ENCODE assay signal across 8 cellular contexts in the genomic region with DNA sequence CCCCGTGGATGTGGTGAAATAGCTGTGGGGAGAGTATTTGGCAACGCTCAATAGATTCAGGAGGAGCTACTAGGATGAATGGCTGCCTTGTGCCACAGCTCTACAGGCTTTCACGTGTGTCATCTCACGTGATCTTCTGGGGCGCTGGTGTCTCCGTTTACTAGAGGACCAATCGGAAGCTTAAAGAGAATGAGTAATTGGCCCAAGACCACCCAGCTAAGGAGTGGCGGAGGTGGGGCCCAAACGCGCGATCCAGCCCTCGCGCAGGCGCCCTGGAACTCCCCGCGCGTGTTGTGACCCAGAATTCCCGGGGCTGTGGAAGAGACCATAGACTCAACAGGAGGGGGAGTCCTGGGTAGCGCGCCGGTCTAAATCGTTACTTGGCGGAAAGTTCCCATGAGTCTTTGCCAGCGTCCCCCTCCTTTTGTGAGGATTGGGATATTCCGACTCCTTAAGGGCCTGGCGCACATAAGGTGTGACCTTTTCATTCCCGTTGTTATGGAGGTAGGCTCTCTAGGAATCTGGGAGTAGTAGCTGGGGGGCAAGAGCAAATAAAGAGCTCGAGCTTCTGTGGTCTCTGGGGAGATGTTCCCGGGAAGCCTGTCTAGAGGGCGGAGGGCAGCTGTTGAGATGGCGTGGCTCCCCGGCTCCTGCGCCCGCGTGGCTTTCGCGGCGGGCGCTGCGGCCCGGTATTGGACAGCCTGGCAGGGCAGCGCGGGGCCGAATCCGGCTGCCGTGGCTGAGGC. TPM values are rescaled to one million over a fixed set of nuclear protein-coding genes. Genes with fewer than 3 reads are reported as not detected.
DNase-seq lines count a peak whose midpoint lies in the region; ATAC-seq and TF ChIP-seq lines count a peak whose summit lies in the region.

No MANE protein-coding gene starts in this region.

- H3K36me3 ChIP-seq in left ventricle myocardium inferior (peaks cover 37% of the 10 kb centered on the region), upper lobe of right lung (peaks cover 34% of the 10 kb centered on the region)

- peak; percentile 98 for DNase-seq in NCI-H146 treated with DMSO at 0.1 percent for 48 hours (lab: John Stamatoyannopoulos, UW; ENCODE audit: unreplicated experiment)
- DNase-seq in T-helper 1 cell: peak; percentile 89 to 98 (median 92)
- DNase-seq in amygdala (lab: John Stamatoyannopoulos, UW): peak; percentile 75 to 100 (median 97)
- DNase-seq in left ventricle myocardium inferior: peak; percentile 92
- DNase-seq in posterior vena cava (ENCODE audit: low spot score): peak; percentile 98
- DNase-seq in upper lobe of right lung: peak; percentile 95

- TF ChIP-seq CTCF in left ventricle myocardium inferior (IDR thresholded peaks at IDR 0.05; ENCODE audit: borderline replicate concordance): no peak
- no peak for TF ChIP-seq CTCF in upper lobe of right lung (IDR thresholded peaks at IDR 0.05)

- intact Hi-C loops in left ventricle myocardium inferior (cut with micrococcal nuclease): no loop called here
- intact Hi-C loops in posterior vena cava (cut with DNase I): loop anchor here in 1 of 2 donors (10.0 kb wide), 1 partner anchor 54 kb away; a partner anchor contains a TSS
- intact Hi-C loops in upper lobe of right lung (cut with DNase I): no loop called here

- no peaks in the 10 kb centered on the region for H3K27me3 ChIP-seq in left ventricle myocardium inferior (ENCODE audit: low read depth)
- no peaks in the 10 kb centered on the region for H3K27me3 ChIP-seq in upper lobe of right lung

- TF ChIP-seq POLR2A in GM15510 (IDR thresholded peaks at IDR 0.05; ENCODE audit: borderline replicate concordance, extremely low read depth, insufficient read length): peak; percentile 88

- H3K27ac ChIP-seq in left ventricle myocardium inferior (replicated peaks): peak overlapping the region; percentile 89
- peak overlapping the region; percentile 86 for H3K27ac ChIP-seq in upper lobe of right lung

- H3K4me3 ChIP-seq in left ventricle myocardium inferior (peak overlapping the region; percentile 98), upper lobe of right lung (peak overlapping the region; percentile 77)

- ATAC-seq in HG02884 (IDR thresholded peaks at IDR 0.05; ENCODE audit: unreplicated experiment): peak; percentile 72
- ATAC-seq in upper lobe of right lung: peak; percentile 95

- no peaks in the 10 kb centered on the region for H3K9me3 ChIP-seq in left ventricle myocardium inferior (replicated peaks)
- H3K9me3 ChIP-seq in upper lobe of right lung: no peaks in the 10 kb centered on the region

- H3K4me1 ChIP-seq in left ventricle myocardium inferior (peaks cover 52% of the 10 kb centered on the region), upper lobe of right lung (peaks cover 36% of the 10 kb centered on the region)

RNA-seq across cellular contexts. Expression of a gene that starts 23.4 kb away (rescaled TPM):
- total RNA-seq in left ventricle myocardium inferior (6.7 TPM), posterior vena cava (10 to 100 TPM; 35.7 to 40.8 TPM), upper lobe of right lung (86.5 TPM)

RNA-seq across cellular contexts. Expression of a gene that starts 53.3 kb away (rescaled TPM):
- 0.96 TPM for total RNA-seq in left ventricle myocardium inferior
- 1 to 10 TPM; 2.3 to 3.0 TPM for total RNA-seq in posterior vena cava
- 2.5 TPM for total RNA-seq in upper lobe of right lung

RNA-seq across cellular contexts. Expression of a gene that starts 57.8 kb away (rescaled TPM):
- total RNA-seq in left ventricle myocardium inferior (1,605 TPM), posterior vena cava (100 to 1,000 TPM; 581 to 633 TPM), upper lobe of right lung (1,410 TPM)

Comparison
In these comparisons a context has a peak if more than half of its experiments do, and no peak if none do; other contexts are left out.
1. Peak in every context shown above with its lines: DNase-seq, ATAC-seq, H3K4me3 ChIP-seq and H3K27ac ChIP-seq.